9 cellular contexts compared by ENCODE assay signal in the genomic region with DNA sequence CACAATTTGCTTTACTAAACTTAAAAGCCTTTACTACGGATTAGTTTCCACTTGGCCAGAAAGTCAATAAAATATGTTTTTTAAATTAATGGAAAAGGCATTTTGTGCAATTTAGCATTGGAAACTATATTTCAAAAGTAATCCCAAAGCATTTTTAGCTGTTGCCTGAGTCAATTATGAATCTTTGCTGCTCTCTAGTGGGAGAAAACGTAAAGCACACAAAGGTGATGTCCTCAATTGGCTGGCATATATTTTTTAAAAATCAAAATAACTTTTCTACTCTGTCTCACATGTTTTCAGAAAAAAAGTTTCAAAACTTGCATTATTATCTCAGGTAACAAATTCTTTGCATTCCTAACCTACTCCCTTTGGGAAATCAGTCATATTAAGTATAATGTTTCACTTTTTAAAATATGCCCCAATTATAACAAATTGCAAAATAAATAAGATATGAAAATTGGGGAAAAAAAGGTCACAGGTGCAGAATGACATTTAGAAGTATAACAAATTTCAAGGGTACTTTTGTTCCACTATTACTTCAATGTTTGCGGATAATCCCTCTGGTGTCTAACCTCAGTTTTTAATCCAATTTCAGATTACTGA. TPM values are rescaled to one million over a fixed set of nuclear protein-coding genes. Genes with fewer than 3 reads are reported as not detected.
A peak's percentile ranks its signal among the peaks of the same experiment; 100 is the strongest.
DNase-seq lines count a peak whose midpoint lies in the region; ATAC-seq and TF ChIP-seq lines count a peak whose summit lies in the region.
"Had no signal": no experiment of that assay in that cellular context is flagged by ENCODE, and none has a peak within 500 bp of the region (broad histone marks: within the 10 kb centered on the region; RNA-seq: fewer than 3 reads in every experiment).

No MANE protein-coding gene starts in this region.

- H3K27me3 ChIP-seq in GM23248 (replicated peaks; ENCODE audit: insufficient read depth) (peaks cover 8% of the 10 kb centered on the region; the same call in 1 of the 2 replicates), dorsolateral prefrontal cortex (no peaks in the 10 kb centered on the region)

- no peaks in the 10 kb centered on the region for H3K9me3 ChIP-seq in GM23248 (ENCODE audit: low read depth)

- no peak overlapping the region for H3K4me2 ChIP-seq in GM23248 (ENCODE audit: unreplicated experiment)

- H4K20me1 ChIP-seq in GM23248 (ENCODE audit: insufficient read depth), result no peaks in the 10 kb centered on the region

- no peaks in the 10 kb centered on the region for H3K36me3 ChIP-seq in GM23248 (ENCODE audit: low read depth)

- H3K4me1 ChIP-seq in GM23248 (ENCODE audit: insufficient read depth), result no peaks in the 10 kb centered on the region

- in situ Hi-C loops in Caki2 (cut with HindIII; ENCODE audit: low pct_unique_long_range_greater_than_20kb, low sequenced_read_pairs) (no loop called here), GM23248 (cut with MboI) (no loop called here)

- no peaks in the 10 kb centered on the region for H3K79me2 ChIP-seq in GM23248 (ENCODE audit: insufficient read depth)

- H2AFZ ChIP-seq in GM23248, result no peak overlapping the region

- H3K27ac Mint-ChIP-seq in nephron, result no peak overlapping the region
- H3K27ac Mint-ChIP-seq: T-helper 1 cell treated with Interleukin-12 subunit alpha and Interleukin-12 subunit beta and Interleukin-4 antibody, amounts not matched to agents 30 μg/mL and 1 μg/mL, for 36 hours had no signal

- no peaks in the 10 kb centered on the region for H3F3A ChIP-seq in GM23248 (ENCODE audit: insufficient read depth)

- TF ChIP-seq CTCF in dorsolateral prefrontal cortex (IDR thresholded peaks at IDR 0.05 in 54 of 56, conservative IDR thresholded peaks at IDR 0.05 in 2 of 56; ENCODE audit: low read depth in 1 of 56, partially characterized antibody in 56 of 56) (peak; percentile 60 to 99 (median 80)), nephron (IDR thresholded peaks at IDR 0.05; ENCODE audit: unreplicated experiment in 3 of 3) (peak; percentile 87 to 88 (median 87))

- H3K27ac ChIP-seq in GM23248, result no peak overlapping the region
- no peak overlapping the region for H3K27ac ChIP-seq in dorsolateral prefrontal cortex

- H3K4me3 Mint-ChIP-seq in nephron, result no peak overlapping the region
- H3K4me3 Mint-ChIP-seq: T-helper 1 cell treated with Interleukin-12 subunit alpha and Interleukin-12 subunit beta and Interleukin-4 antibody, amounts not matched to agents 30 μg/mL and 1 μg/mL, for 36 hours had no signal

- ATAC-seq in GM21825 (IDR thresholded peaks at IDR 0.05; ENCODE audit: unreplicated experiment), result no peak
- ATAC-seq in HG03095 (IDR thresholded peaks at IDR 0.05; ENCODE audit: unreplicated experiment), result no peak

- intact Hi-C loops in dorsolateral prefrontal cortex (cut with DNase I), result loop anchor here (1.0 to 5.0 kb wide), 3 partner anchors 61 to 216 kb away; no protein-coding TSS in a partner anchor

- no peaks in the 10 kb centered on the region for H3K9me2 ChIP-seq in GM23248 (ENCODE audit: insufficient read depth)

- no peaks in the 10 kb centered on the region for H3K9me3 Mint-ChIP-seq in nephron
- H3K9me3 Mint-ChIP-seq: T-helper 1 cell treated with Interleukin-12 subunit alpha and Interleukin-12 subunit beta and Interleukin-4 antibody, amounts not matched to agents 30 μg/mL and 1 μg/mL, for 36 hours had no signal

- H3K4me3 ChIP-seq in GM23248, result no peak overlapping the region
- H3K4me3 ChIP-seq in dorsolateral prefrontal cortex, result no peak overlapping the region

- no peak overlapping the region for H3K9ac ChIP-seq in GM23248

- no peaks in the 10 kb centered on the region for H3K27me3 Mint-ChIP-seq in nephron (ENCODE audit: low read depth)

- 34 to 35% methylated on average over 3 of the region's 3 CpGs for WGBS in GM23248 (ENCODE audit: low coverage in 1 of 2, low lambda C conversion rate in 2 of 2, missing lambda C conversion rate in 2 of 2), 2 experiments

- H3K4me1 Mint-ChIP-seq in nephron, result no peaks in the 10 kb centered on the region

- H3K36me3 Mint-ChIP-seq in nephron (ENCODE audit: low read depth), result no peaks in the 10 kb centered on the region

- peak; percentile 8 for DNase-seq in Caki2 (ENCODE audit: low read depth)
- DNase-seq in GM23248, result peak; percentile 59
- peak; percentile 72 for DNase-seq in NCI-H82 (lab: John Stamatoyannopoulos, UW)
- DNase-seq in dorsolateral prefrontal cortex, result no peak
- no peak for DNase-seq in NCI-H526 treated with DMSO at 0.1 percent for 48 hours (lab: John Stamatoyannopoulos, UW)

RNA-seq across cellular contexts. Expression of a gene that starts 47.2 kb away (rescaled TPM):
- not detected in 2 replicates for total RNA-seq in Caki2 (2014; rRNA removed; shearing (Covaris generic); ENCODE audit: low replicate concordance)
- not detected in 2 replicates for total RNA-seq in GM23248 (2014; rRNA removed; shearing (Covaris generic))
- polyA plus RNA-seq in GM23248 (2016; fragmentation: Nextera tagmentation; extraction: Ambion mirVana), result not detected in 2 replicates
- not detected for total RNA-seq in dorsolateral prefrontal cortex

Comparison
In these comparisons a context has a peak if more than half of its experiments do, and no peak if none do; other contexts are left out.
1. DNase-seq: peak in Caki2 (single experiment), GM23248 (single experiment) and NCI-H82 (single experiment); none in dorsolateral prefrontal cortex (0 of 10) and NCI-H526 treated with DMSO at 0.1 percent for 48 hours (single experiment).